18 cellular contexts compared by ENCODE assay signal in genomic region chr4:3192827-3193226, GRCh38. TPM values are rescaled to one million over a fixed set of nuclear protein-coding genes. Genes with fewer than 3 reads are reported as not detected.
DNase-seq lines count a peak whose midpoint lies in the region; ATAC-seq and TF ChIP-seq lines count a peak whose summit lies in the region.
"Had no signal": no experiment of that assay in that cellular context is flagged by ENCODE, and none has a peak within 500 bp of the region (broad histone marks: within the 10 kb centered on the region; RNA-seq: fewer than 3 reads in every experiment).

No MANE protein-coding gene starts in this region.

- H3K36me3 ChIP-seq in CD8-positive, alpha-beta memory T cell (ENCODE audit: insufficient read depth, low read length) = peaks cover 21% of the 10 kb centered on the region

- POLR2A ChIA-PET in CD8-positive, alpha-beta memory T cell (lab: Charles Lee) = no interaction called here

- peak; percentile 56 to 67 (median 61) for ATAC-seq in natural killer cell
- ATAC-seq in HG03571 (IDR thresholded peaks at IDR 0.05; ENCODE audit: unreplicated experiment) = no peak

- CTCF ChIA-PET in CD8-positive, alpha-beta memory T cell (lab: Charles Lee) = interaction anchor here (0.7 to 2.6 kb wide), 6 partner anchors 10 to 250 kb away, joined by 3 to 11 read pairs (median 5); no protein-coding TSS in a partner anchor

- H3K9me3 ChIP-seq in CD8-positive, alpha-beta memory T cell (ENCODE audit: low read length) = no peaks in the 10 kb centered on the region
- H3K9me3 ChIP-seq: Peyer's patch had no signal

- no peaks in the 10 kb centered on the region for H3K9me3 Mint-ChIP-seq in CD8-positive, alpha-beta memory T cell
- H3K9me3 Mint-ChIP-seq in natural killer cell = no peaks in the 10 kb centered on the region

- peak overlapping the region in 2 of 7 donors; percentile 26 to 67 for H3K4me3 Mint-ChIP-seq in CD8-positive, alpha-beta memory T cell
- peak overlapping the region; percentile 61 for H3K4me3 Mint-ChIP-seq in natural killer cell

- no peaks in the 10 kb centered on the region for H3K27me3 Mint-ChIP-seq in CD8-positive, alpha-beta memory T cell
- no peaks in the 10 kb centered on the region for H3K27me3 Mint-ChIP-seq in natural killer cell (ENCODE audit: low read depth in 2 of 2)

- H3K27ac ChIP-seq in CD8-positive, alpha-beta memory T cell (ENCODE audit: low read depth, low read length) = peak overlapping the region; percentile 55
- H3K27ac ChIP-seq in cingulate gyrus (ENCODE audit: low read depth, low read length) = peak overlapping the region; percentile 5
- H3K27ac ChIP-seq: Peyer's patch had no signal

- no peaks in the 10 kb centered on the region for H3K27me3 ChIP-seq in CD8-positive, alpha-beta memory T cell (ENCODE audit: insufficient read depth, low read length, poor library complexity, severe bottlenecking)
- H3K27me3 ChIP-seq: Peyer's patch had no signal

- H3K36me3 Mint-ChIP-seq in CD8-positive, alpha-beta memory T cell = peaks cover 11 to 56% (median 18%) of the 10 kb centered on the region in 3 donors
- H3K36me3 Mint-ChIP-seq in natural killer cell = peaks cover 2% of the 10 kb centered on the region

- peaks cover 70 to 81% (median 75%) of the 10 kb centered on the region in 3 donors for H3K4me1 Mint-ChIP-seq in CD8-positive, alpha-beta memory T cell
- H3K4me1 Mint-ChIP-seq in natural killer cell = peaks cover 88 to 90% of the 10 kb centered on the region in 2 donors

- TF ChIP-seq CTCF in natural killer cell (IDR thresholded peaks at IDR 0.05) = no peak

- intact Hi-C loops in natural killer cell (cut with micrococcal nuclease) = loop anchor here (1.0 to 2.0 kb wide), 4 partner anchors 9 to 250 kb away; no protein-coding TSS in a partner anchor

- peak overlapping the region; percentile 6 to 92 (median 86) for H3K27ac Mint-ChIP-seq in CD8-positive, alpha-beta memory T cell
- H3K27ac Mint-ChIP-seq in natural killer cell = peak overlapping the region; percentile 79 to 96

- H3K4me1 ChIP-seq in CD8-positive, alpha-beta memory T cell (ENCODE audit: insufficient read depth, low read length) = peaks cover 59% of the 10 kb centered on the region
- H3K4me1 ChIP-seq: Peyer's patch had no signal

- DNase-seq in Ammon's horn (ENCODE audit: low spot score) (peak; percentile 29), natural killer cell (peak; percentile 30), NCI-H1105 treated with DMSO at 0.1 percent for 48 hours (lab: John Stamatoyannopoulos, UW) (no peak)
- peak in 1 of 5 donors; percentile 15 for DNase-seq in CD8-positive, alpha-beta memory T cell
- no peak for DNase-seq in stimulated activated CD4-positive, alpha-beta T cell treated with anti-CD3 and anti-CD28 coated beads, Interleukin-12 subunit alpha, Interleukin-12 subunit beta, amount 100 ng/mL, for 4 hours
- DNase-seq: C1 segment of cervical spinal cord; DMS79 treated with DMSO at 0.1 percent for 48 hours; H7; Kasumi-1; NCI-H1105; NCI-H1694 treated with DMSO at 0.1 percent for 48 hours; NCI-H510A; NCI-H748 treated with DMSO at 0.1 percent for 48 hours; NK-92 treated with Interleukin-12 subunit alpha and Interleukin-12 subunit beta, amount 100 ng/mL, for 24 hours; Peyer's patch; Right ventricle myocardium superior had no signal

- no peak overlapping the region for H3K4me3 ChIP-seq in CD8-positive, alpha-beta memory T cell (ENCODE audit: low read length)
- H3K4me3 ChIP-seq: Peyer's patch had no signal

RNA-seq across cellular contexts. Expression of gene MSANTD1, which starts 56.1 kb away (rescaled TPM):
- under 1 TPM; 0.38 to 0.46 TPM for total RNA-seq in CD8-positive, alpha-beta memory T cell
- not detected for polyA plus RNA-seq in CD8-positive, alpha-beta memory T cell
- 1 to 10 TPM in 2 of 3 donors, under 1 TPM in 1; 0.54 to 2.2 (median 1.8) TPM for total RNA-seq in natural killer cell

Comparison
In these comparisons a context has a peak if more than half of its experiments do, and no peak if none do; other contexts are left out.
1. DNase-seq: peak in Ammon's horn (single experiment) and natural killer cell (single experiment); none in NCI-H1105 treated with DMSO at 0.1 percent for 48 hours (single experiment) and stimulated activated CD4-positive, alpha-beta T cell treated with anti-CD3 and anti-CD28 coated beads, Interleukin-12 subunit alpha, Interleukin-12 subunit beta, amount 100 ng/mL, for 4 hours (single experiment).